14 cellular contexts compared by ENCODE assay signal in the genomic region with DNA sequence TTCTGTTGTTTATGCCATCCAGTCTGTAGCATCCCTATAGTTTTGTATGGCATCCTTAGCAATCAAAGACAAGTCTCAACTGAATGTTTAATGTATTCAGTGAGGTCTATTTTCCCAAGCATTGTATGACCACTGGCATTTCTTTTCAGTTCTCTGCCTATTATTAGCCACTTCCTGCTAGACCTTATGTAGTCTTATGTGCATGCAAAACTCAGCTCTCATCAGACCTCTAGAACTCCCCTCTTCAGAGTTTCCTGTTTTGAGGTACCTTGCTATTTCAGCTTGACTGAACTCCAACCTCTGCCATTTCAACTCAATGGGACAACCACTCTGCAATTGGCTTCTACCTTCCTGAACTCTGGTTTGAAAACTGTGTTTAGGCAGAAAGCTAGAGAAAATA.
DNase-seq lines count a peak whose midpoint lies in the region; ATAC-seq and TF ChIP-seq lines count a peak whose summit lies in the region.
"Had no signal": no experiment of that assay in that cellular context is flagged by ENCODE, and none has a peak within 500 bp of the region (broad histone marks: within the 10 kb centered on the region; RNA-seq: fewer than 3 reads in every experiment).

No MANE protein-coding gene starts in this region.

- DNase-seq in GM12865 (ENCODE audit: low read depth) (peak; percentile 73), activated T-cell treated with anti-CD3 and anti-CD28 coated beads for 4 hours (no peak), SIG-M5 treated with dmso at 0.1 percent for 504 hours (lab: John Stamatoyannopoulos, UW; ENCODE audit: unreplicated experiment) (no peak), cerebellum (ENCODE audit: low spot score) (no peak)
- no peak for DNase-seq in activated effector memory CD4-positive, alpha-beta T cell treated with Interleukin-2 at 50 U/mL for 16 hours
- DNase-seq: activated CD4-positive, alpha-beta T cell treated with anti-CD3 and anti-CD28 coated beads, Interleukin-2, amount 10 ng/mL, durations not matched to agents 7 days and 5 days; activated naive CD4-positive, alpha-beta T cell treated with anti-CD3 and anti-CD28 coated beads, Interleukin-2, amount 50 U/mL, for 16 hours; colonic mucosa; left ventricle myocardium inferior; NCI-H446 treated with DMSO at 0.1 percent for 48 hours; occipital lobe had no signal

- no peak for TF ChIP-seq CTCF in GM12865 (IDR thresholded peaks at IDR 0.05; ENCODE audit: insufficient read depth, low read depth, low read length, missing control alignments)

- H3K4me3 ChIP-seq in GM12865 (ENCODE audit: low read depth, low read length): no peak overlapping the region
- H3K4me3 ChIP-seq: colonic mucosa, left ventricle myocardium inferior had no signal

- peak; percentile 98 for ATAC-seq in GM19395 (IDR thresholded peaks at IDR 0.05; ENCODE audit: unreplicated experiment)
- peak; percentile 90 for ATAC-seq in HG02870 (IDR thresholded peaks at IDR 0.05; ENCODE audit: unreplicated experiment)
- ATAC-seq in HG03558 (IDR thresholded peaks at IDR 0.05; ENCODE audit: extremely low read depth, unreplicated experiment): peak; percentile 95
